1 cellular context compared by ENCODE assay signal in the genomic region with DNA sequence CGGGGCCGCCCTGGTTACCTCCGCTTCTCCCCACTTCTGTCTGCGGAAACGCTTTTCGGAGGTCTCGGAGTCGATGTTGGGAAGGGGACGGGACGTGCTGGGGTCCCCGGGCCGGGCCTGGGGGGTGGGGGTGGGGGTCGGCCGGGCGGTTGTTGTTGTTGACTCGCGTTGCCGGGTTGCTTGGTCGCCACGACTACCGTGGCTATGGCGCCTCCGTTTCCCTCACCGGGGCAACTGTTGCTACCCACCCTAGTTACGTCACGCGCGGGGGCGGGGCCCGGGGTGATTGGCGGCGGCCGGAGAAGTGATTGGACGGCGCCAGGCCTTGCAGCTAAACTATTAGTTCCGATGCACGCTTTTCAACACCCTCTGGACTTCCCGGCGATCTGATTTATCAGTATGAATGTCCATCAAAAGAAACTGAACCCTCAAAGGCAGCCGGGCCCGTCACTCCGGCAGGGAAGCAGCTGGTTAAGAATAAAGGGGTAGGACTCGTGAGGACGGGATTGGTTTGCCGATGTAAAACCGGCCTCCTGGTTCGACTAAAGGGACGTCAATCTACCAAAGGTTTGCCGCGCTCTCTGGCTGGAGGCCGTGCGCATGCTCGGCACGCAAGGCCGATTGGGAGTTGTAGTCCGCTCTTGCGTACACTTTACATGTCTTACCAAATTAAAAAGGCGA.
TF ChIP-seq lines count a peak whose summit lies in the region.

A gene (minus strand): TSS at position 236 of the 681 bp plus-strand sequence. CDS start 12,477 bp downstream, outside the sequence.

TF ChIP-seq in GM12878, 131 proteins besides CTCF, POLR2A, EP300 and RAD21 (continued from another document and continues in another):
- TF ChIP-seq, protein P1, sequence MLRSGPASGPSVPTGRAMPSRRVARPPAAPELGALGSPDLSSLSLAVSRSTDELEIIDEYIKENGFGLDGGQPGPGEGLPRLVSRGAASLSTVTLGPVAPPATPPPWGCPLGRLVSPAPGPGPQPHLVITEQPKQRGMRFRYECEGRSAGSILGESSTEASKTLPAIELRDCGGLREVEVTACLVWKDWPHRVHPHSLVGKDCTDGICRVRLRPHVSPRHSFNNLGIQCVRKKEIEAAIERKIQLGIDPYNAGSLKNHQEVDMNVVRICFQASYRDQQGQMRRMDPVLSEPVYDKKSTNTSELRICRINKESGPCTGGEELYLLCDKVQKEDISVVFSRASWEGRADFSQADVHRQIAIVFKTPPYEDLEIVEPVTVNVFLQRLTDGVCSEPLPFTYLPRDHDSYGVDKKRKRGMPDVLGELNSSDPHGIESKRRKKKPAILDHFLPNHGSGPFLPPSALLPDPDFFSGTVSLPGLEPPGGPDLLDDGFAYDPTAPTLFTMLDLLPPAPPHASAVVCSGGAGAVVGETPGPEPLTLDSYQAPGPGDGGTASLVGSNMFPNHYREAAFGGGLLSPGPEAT (IDR thresholded peaks at IDR 0.05; ENCODE audit: low read depth), result no peak
- no peak for TF ChIP-seq BCL11A (IDR thresholded peaks at IDR 0.05; ENCODE audit: low read depth, low read length)
- TF ChIP-seq, protein P2, sequence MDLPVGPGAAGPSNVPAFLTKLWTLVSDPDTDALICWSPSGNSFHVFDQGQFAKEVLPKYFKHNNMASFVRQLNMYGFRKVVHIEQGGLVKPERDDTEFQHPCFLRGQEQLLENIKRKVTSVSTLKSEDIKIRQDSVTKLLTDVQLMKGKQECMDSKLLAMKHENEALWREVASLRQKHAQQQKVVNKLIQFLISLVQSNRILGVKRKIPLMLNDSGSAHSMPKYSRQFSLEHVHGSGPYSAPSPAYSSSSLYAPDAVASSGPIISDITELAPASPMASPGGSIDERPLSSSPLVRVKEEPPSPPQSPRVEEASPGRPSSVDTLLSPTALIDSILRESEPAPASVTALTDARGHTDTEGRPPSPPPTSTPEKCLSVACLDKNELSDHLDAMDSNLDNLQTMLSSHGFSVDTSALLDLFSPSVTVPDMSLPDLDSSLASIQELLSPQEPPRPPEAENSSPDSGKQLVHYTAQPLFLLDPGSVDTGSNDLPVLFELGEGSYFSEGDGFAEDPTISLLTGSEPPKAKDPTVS (IDR thresholded peaks at IDR 0.05; ENCODE audit: low read depth, low read length), result peak; percentile 72
- TF ChIP-seq ETV6 (conservative IDR thresholded peaks at IDR 0.05 in 1 of 2, IDR thresholded peaks at IDR 0.05 in 1 of 2; ENCODE audit: borderline replicate concordance in 1 of 2, low read depth in 1 of 2), result no peak
- TF ChIP-seq, protein P3, sequence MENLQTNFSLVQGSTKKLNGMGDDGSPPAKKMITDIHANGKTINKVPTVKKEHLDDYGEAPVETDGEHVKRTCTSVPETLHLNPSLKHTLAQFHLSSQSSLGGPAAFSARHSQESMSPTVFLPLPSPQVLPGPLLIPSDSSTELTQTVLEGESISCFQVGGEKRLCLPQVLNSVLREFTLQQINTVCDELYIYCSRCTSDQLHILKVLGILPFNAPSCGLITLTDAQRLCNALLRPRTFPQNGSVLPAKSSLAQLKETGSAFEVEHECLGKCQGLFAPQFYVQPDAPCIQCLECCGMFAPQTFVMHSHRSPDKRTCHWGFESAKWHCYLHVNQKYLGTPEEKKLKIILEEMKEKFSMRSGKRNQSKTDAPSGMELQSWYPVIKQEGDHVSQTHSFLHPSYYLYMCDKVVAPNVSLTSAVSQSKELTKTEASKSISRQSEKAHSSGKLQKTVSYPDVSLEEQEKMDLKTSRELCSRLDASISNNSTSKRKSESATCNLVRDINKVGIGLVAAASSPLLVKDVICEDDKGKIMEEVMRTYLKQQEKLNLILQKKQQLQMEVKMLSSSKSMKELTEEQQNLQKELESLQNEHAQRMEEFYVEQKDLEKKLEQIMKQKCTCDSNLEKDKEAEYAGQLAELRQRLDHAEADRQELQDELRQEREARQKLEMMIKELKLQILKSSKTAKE (IDR thresholded peaks at IDR 0.05; ENCODE audit: low read depth, poor library complexity, severe bottlenecking), result peak; percentile 100
- no peak for TF ChIP-seq JUNB (IDR thresholded peaks at IDR 0.05)
- no peak; the same call in 1 of the 2 replicates for TF ChIP-seq POLR2AphosphoS5 (IDR thresholded peaks at IDR 0.05; ENCODE audit: low read length)
- no peak for TF ChIP-seq RELA (IDR thresholded peaks at IDR 0.05; ENCODE audit: borderline replicate concordance, partially characterized antibody)
- TF ChIP-seq MYB (IDR thresholded peaks at IDR 0.05; ENCODE audit: borderline replicate concordance, low read depth, low read length), result no peak
- TF ChIP-seq CREM (IDR thresholded peaks at IDR 0.05; ENCODE audit: low read depth), result peak; percentile 95
- no peak for TF ChIP-seq ZNF274 (IDR thresholded peaks at IDR 0.05; ENCODE audit: insufficient read depth, insufficient read length)
- no peak for TF ChIP-seq SIN3A (IDR thresholded peaks at IDR 0.05; ENCODE audit: low read depth, low read length)
- TF ChIP-seq, protein P4, sequence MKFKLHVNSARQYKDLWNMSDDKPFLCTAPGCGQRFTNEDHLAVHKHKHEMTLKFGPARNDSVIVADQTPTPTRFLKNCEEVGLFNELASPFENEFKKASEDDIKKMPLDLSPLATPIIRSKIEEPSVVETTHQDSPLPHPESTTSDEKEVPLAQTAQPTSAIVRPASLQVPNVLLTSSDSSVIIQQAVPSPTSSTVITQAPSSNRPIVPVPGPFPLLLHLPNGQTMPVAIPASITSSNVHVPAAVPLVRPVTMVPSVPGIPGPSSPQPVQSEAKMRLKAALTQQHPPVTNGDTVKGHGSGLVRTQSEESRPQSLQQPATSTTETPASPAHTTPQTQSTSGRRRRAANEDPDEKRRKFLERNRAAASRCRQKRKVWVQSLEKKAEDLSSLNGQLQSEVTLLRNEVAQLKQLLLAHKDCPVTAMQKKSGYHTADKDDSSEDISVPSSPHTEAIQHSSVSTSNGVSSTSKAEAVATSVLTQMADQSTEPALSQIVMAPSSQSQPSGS (IDR thresholded peaks at IDR 0.05; ENCODE audit: low read length), result no peak
- TF ChIP-seq BRCA1 (IDR thresholded peaks at IDR 0.05; ENCODE audit: low read depth, low read length), result no peak
- TF ChIP-seq POU2F2 (IDR thresholded peaks at IDR 0.05; ENCODE audit: borderline replicate concordance, low read depth, low read length), result 0 out of 3 replicates have a peak, but pooled peaks have one; percentile 15
- TF ChIP-seq IKZF2 (IDR thresholded peaks at IDR 0.05), result peak in 1 of 2 experiments; percentile 53; a peak in 2 of 4 replicates
- TF ChIP-seq SMARCA5 (IDR thresholded peaks at IDR 0.05), result peak; percentile 7; the same call in 1 of the 2 replicates
- no peak for TF ChIP-seq MTA3 (IDR thresholded peaks at IDR 0.05; ENCODE audit: borderline replicate concordance, low read length)
- no peak for TF ChIP-seq HDAC2 (IDR thresholded peaks at IDR 0.05)
- peak; percentile 85 for TF ChIP-seq YY1 (IDR thresholded peaks at IDR 0.05; ENCODE audit: low read depth, low read length)
- no peak for TF ChIP-seq TAF1 (IDR thresholded peaks at IDR 0.05; ENCODE audit: borderline replicate concordance, low read depth, low read length)
- no peak for TF ChIP-seq SUZ12 (IDR thresholded peaks at IDR 0.05; ENCODE audit: unreplicated experiment)
- TF ChIP-seq CHD4 (IDR thresholded peaks at IDR 0.05), result no peak
- TF ChIP-seq RFX5 (IDR thresholded peaks at IDR 0.05; ENCODE audit: low read depth, low read length), result no peak; the same call in 1 of the 2 replicates
- TF ChIP-seq HDAC6 (IDR thresholded peaks at IDR 0.05; ENCODE audit: unreplicated experiment), result no peak
- TF ChIP-seq, protein P5, sequence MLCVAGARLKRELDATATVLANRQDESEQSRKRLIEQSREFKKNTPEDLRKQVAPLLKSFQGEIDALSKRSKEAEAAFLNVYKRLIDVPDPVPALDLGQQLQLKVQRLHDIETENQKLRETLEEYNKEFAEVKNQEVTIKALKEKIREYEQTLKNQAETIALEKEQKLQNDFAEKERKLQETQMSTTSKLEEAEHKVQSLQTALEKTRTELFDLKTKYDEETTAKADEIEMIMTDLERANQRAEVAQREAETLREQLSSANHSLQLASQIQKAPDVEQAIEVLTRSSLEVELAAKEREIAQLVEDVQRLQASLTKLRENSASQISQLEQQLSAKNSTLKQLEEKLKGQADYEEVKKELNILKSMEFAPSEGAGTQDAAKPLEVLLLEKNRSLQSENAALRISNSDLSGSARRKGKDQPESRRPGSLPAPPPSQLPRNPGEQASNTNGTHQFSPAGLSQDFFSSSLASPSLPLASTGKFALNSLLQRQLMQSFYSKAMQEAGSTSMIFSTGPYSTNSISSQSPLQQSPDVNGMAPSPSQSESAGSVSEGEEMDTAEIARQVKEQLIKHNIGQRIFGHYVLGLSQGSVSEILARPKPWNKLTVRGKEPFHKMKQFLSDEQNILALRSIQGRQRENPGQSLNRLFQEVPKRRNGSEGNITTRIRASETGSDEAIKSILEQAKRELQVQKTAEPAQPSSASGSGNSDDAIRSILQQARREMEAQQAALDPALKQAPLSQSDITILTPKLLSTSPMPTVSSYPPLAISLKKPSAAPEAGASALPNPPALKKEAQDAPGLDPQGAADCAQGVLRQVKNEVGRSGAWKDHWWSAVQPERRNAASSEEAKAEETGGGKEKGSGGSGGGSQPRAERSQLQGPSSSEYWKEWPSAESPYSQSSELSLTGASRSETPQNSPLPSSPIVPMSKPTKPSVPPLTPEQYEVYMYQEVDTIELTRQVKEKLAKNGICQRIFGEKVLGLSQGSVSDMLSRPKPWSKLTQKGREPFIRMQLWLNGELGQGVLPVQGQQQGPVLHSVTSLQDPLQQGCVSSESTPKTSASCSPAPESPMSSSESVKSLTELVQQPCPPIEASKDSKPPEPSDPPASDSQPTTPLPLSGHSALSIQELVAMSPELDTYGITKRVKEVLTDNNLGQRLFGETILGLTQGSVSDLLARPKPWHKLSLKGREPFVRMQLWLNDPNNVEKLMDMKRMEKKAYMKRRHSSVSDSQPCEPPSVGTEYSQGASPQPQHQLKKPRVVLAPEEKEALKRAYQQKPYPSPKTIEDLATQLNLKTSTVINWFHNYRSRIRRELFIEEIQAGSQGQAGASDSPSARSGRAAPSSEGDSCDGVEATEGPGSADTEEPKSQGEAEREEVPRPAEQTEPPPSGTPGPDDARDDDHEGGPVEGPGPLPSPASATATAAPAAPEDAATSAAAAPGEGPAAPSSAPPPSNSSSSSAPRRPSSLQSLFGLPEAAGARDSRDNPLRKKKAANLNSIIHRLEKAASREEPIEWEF (IDR thresholded peaks at IDR 0.05; ENCODE audit: insufficient replicate concordance, low read depth, low read length), result no peak
- TF ChIP-seq, protein P6, sequence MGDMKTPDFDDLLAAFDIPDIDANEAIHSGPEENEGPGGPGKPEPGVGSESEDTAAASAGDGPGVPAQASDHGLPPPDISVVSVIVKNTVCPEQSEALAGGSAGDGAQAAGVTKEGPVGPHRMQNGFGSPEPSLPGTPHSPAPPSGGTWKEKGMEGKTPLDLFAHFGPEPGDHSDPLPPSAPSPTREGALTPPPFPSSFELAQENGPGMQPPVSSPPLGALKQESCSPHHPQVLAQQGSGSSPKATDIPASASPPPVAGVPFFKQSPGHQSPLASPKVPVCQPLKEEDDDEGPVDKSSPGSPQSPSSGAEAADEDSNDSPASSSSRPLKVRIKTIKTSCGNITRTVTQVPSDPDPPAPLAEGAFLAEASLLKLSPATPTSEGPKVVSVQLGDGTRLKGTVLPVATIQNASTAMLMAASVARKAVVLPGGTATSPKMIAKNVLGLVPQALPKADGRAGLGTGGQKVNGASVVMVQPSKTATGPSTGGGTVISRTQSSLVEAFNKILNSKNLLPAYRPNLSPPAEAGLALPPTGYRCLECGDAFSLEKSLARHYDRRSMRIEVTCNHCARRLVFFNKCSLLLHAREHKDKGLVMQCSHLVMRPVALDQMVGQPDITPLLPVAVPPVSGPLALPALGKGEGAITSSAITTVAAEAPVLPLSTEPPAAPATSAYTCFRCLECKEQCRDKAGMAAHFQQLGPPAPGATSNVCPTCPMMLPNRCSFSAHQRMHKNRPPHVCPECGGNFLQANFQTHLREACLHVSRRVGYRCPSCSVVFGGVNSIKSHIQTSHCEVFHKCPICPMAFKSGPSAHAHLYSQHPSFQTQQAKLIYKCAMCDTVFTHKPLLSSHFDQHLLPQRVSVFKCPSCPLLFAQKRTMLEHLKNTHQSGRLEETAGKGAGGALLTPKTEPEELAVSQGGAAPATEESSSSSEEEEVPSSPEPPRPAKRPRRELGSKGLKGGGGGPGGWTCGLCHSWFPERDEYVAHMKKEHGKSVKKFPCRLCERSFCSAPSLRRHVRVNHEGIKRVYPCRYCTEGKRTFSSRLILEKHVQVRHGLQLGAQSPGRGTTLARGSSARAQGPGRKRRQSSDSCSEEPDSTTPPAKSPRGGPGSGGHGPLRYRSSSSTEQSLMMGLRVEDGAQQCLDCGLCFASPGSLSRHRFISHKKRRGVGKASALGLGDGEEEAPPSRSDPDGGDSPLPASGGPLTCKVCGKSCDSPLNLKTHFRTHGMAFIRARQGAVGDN (IDR thresholded peaks at IDR 0.05), result no peak
- TF ChIP-seq EZH2 (IDR thresholded peaks at IDR 0.05; ENCODE audit: borderline replicate concordance, control insufficient read depth, low read depth, low read length), result no peak
- TF ChIP-seq, protein P7, sequence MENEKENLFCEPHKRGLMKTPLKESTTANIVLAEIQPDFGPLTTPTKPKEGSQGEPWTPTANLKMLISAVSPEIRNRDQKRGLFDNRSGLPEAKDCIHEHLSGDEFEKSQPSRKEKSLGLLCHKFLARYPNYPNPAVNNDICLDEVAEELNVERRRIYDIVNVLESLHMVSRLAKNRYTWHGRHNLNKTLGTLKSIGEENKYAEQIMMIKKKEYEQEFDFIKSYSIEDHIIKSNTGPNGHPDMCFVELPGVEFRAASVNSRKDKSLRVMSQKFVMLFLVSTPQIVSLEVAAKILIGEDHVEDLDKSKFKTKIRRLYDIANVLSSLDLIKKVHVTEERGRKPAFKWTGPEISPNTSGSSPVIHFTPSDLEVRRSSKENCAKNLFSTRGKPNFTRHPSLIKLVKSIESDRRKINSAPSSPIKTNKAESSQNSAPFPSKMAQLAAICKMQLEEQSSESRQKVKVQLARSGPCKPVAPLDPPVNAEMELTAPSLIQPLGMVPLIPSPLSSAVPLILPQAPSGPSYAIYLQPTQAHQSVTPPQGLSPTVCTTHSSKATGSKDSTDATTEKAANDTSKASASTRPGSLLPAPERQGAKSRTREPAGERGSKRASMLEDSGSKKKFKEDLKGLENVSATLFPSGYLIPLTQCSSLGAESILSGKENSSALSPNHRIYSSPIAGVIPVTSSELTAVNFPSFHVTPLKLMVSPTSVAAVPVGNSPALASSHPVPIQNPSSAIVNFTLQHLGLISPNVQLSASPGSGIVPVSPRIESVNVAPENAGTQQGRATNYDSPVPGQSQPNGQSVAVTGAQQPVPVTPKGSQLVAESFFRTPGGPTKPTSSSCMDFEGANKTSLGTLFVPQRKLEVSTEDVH (IDR thresholded peaks at IDR 0.05; ENCODE audit: low read depth, partially characterized antibody), result peak; percentile 98
- TF ChIP-seq CEBPB (IDR thresholded peaks at IDR 0.05; ENCODE audit: borderline replicate concordance in 1 of 2, low read depth in 2 of 2, low read length in 2 of 2), result no peak
- peak; percentile 54; the same call in 1 of the 2 replicates for TF ChIP-seq CBFB (IDR thresholded peaks at IDR 0.05; ENCODE audit: low read depth)
- TF ChIP-seq SPI1 (IDR thresholded peaks at IDR 0.05; ENCODE audit: borderline replicate concordance, insufficient read depth, low read depth, low read length), result no peak
- no peak for TF ChIP-seq MEF2A (IDR thresholded peaks at IDR 0.05; ENCODE audit: insufficient read depth, low read depth, low read length)
- TF ChIP-seq RB1 (IDR thresholded peaks at IDR 0.05; ENCODE audit: borderline replicate concordance), result peak; percentile 99
- TF ChIP-seq CHD1 (IDR thresholded peaks at IDR 0.05; ENCODE audit: low read depth, low read length), result no peak; the same call in 1 of the 2 replicates
- TF ChIP-seq NR2F1 (conservative IDR thresholded peaks at IDR 0.05), result no peak
- TF ChIP-seq YBX1 (IDR thresholded peaks at IDR 0.05), result no peak
- TF ChIP-seq GABPA (IDR thresholded peaks at IDR 0.05; ENCODE audit: low read depth), result peak; percentile 83
